In the genomic region with DNA sequence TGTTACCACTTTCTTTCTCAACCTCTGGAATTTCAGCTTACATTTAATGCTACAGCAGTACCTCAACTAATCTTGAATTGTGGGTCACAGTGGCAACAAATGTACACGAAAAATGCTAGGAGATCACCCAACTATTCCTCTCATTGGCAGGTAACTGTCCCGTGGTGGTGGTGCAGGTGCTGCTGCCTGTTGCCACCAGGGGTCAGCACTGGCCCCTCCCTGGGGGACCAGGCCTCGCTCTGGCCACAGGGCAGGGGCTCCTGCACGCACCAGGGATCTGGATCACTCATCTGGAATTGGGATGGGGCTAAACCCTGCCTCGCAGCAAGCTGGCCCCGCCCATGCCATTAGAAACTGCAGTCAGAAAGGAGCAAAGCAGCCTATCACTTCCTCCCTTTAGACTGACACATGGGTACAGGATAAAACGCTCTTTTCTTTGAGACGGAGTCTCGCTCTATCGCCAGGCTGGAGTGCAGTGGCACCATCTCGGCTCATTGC, we compare ENCODE assay signal across 8 cellular contexts. TPM values are rescaled to one million over a fixed set of nuclear protein-coding genes. Genes with fewer than 3 reads are reported as not detected.
A peak's percentile ranks its signal among the peaks of the same experiment; 100 is the strongest.
DNase-seq lines count a peak whose midpoint lies in the region; TF ChIP-seq lines count a peak whose summit lies in the region.

No MANE protein-coding gene starts in this region.

- H3K36me3 ChIP-seq in kidney epithelial cell (ENCODE audit: control insufficient read depth, insufficient read depth, low read length), result peaks cover 1% of the 10 kb centered on the region

- DNase-seq in D341Med (ENCODE audit: low spot score) (peak; percentile 91), HT-29 (ENCODE audit: low spot score) (peak; percentile 67), T1000 (lab: John Stamatoyannopoulos, UW) (peak; percentile 76), MCF 10A (ENCODE audit: unreplicated experiment) (peak; percentile 76), kidney epithelial cell (ENCODE audit: low read depth) (no peak), occipital lobe (lab: John Stamatoyannopoulos, UW) (no peak), NCI-H2029 treated with DMSO at 0.1 percent for 48 hours (lab: John Stamatoyannopoulos, UW) (no peak)
- DNase-seq in stimulated activated CD4-positive, alpha-beta T cell treated with anti-CD3 and anti-CD28 coated beads, Interleukin-4, amount 100 ng/mL, for 4 hours, result peak; percentile 20 to 48

- H3K4me1 Mint-ChIP-seq in MCF 10A (ENCODE audit: insufficient read depth, unreplicated experiment), result peaks cover 22% of the 10 kb centered on the region

- H3K27ac Mint-ChIP-seq in MCF 10A (ENCODE audit: low read depth, unreplicated experiment), result peak overlapping the region; percentile 93

- POLR2A ChIA-PET in MCF 10A (lab: Yijun Ruan, JAX), result interaction anchor here (0.5 to 4.2 kb wide), 16 partner anchors 8 to 412 kb away, joined by 3 to 44 read pairs (median 4); a partner anchor contains a TSS

- no peak overlapping the region for H3K4me3 ChIP-seq in kidney epithelial cell (ENCODE audit: low read depth, low read length)

- no peaks in the 10 kb centered on the region for H3K27me3 Mint-ChIP-seq in MCF 10A (ENCODE audit: insufficient read depth, unreplicated experiment)

- no peaks in the 10 kb centered on the region for H3K27me3 ChIP-seq in kidney epithelial cell (ENCODE audit: control insufficient read depth, insufficient read depth, low read length)

- H3K36me3 Mint-ChIP-seq in MCF 10A (ENCODE audit: insufficient read depth, unreplicated experiment), result peaks cover 36% of the 10 kb centered on the region

- intact Hi-C loops in MCF 10A (cut with micrococcal nuclease), result loop anchor here (1.0 to 2.0 kb wide), 4 partner anchors 27 to 469 kb away; a partner anchor contains a TSS

- BruUV-seq in MCF 10A (replicated peaks; lab: Mats Ljungman, UMichigan), result no TSS peak

- CTCF ChIA-PET in MCF 10A (lab: Yijun Ruan, JAX), result interaction anchor here (0.6 to 3.2 kb wide), 25 partner anchors 8 to 520 kb away, joined by 3 to 18 read pairs (median 3); a partner anchor contains a TSS

- H3K4me3 Mint-ChIP-seq in MCF 10A (ENCODE audit: unreplicated experiment), result peak overlapping the region; percentile 50

- no peaks in the 10 kb centered on the region for H3K9me3 Mint-ChIP-seq in MCF 10A (ENCODE audit: unreplicated experiment)

- TF ChIP-seq CTCF in MCF 10A (IDR thresholded peaks at IDR 0.05; ENCODE audit: unreplicated experiment) (peak; percentile 87), kidney epithelial cell (IDR thresholded peaks at IDR 0.05; ENCODE audit: insufficient read depth, low read length, poor library complexity, severe bottlenecking) (peak; percentile 94)

RNA-seq across cellular contexts. Expression of a gene that starts 6.9 kb away (rescaled TPM):
- 30.2 and 33.7 TPM in 2 replicates for total RNA-seq in HT-29 (2014; rRNA removed; shearing (Covaris generic))
- 49.7 and 51.3 TPM in 2 replicates for total RNA-seq in MCF 10A (2022)
- total RNA-seq in kidney epithelial cell, result 29.7 and 34.7 TPM in 2 replicates
- 27.1 TPM for total RNA-seq in occipital lobe

RNA-seq across cellular contexts. Expression of a gene that starts 18.8 kb away (rescaled TPM):
- not detected in 2 replicates for total RNA-seq in HT-29 (2014; rRNA removed; shearing (Covaris generic))
- total RNA-seq in MCF 10A (2022) (0.83 and 1.1 TPM in 2 replicates), kidney epithelial cell (not detected in 2 replicates), occipital lobe (0.31 TPM)

RNA-seq across cellular contexts. Expression of a gene that starts 27.6 kb away (rescaled TPM):
- total RNA-seq in HT-29 (2014; rRNA removed; shearing (Covaris generic)), result 80.5 and 87.8 TPM in 2 replicates
- total RNA-seq in MCF 10A (2022) (104 and 114 TPM in 2 replicates), kidney epithelial cell (85.0 and 116 TPM in 2 replicates), occipital lobe (14.0 TPM)

Comparison
In these comparisons a context has a peak if more than half of its experiments do, and no peak if none do; other contexts are left out.
1. DNase-seq: peak in D341Med (single experiment), HT-29 (single experiment), T1000 (single experiment), MCF 10A (single experiment) and stimulated activated CD4-positive, alpha-beta T cell treated with anti-CD3 and anti-CD28 coated beads, Interleukin-4, amount 100 ng/mL, for 4 hours (2 of 2); none in kidney epithelial cell (single experiment), occipital lobe (single experiment) and NCI-H2029 treated with DMSO at 0.1 percent for 48 hours (single experiment).